In the genomic region with DNA sequence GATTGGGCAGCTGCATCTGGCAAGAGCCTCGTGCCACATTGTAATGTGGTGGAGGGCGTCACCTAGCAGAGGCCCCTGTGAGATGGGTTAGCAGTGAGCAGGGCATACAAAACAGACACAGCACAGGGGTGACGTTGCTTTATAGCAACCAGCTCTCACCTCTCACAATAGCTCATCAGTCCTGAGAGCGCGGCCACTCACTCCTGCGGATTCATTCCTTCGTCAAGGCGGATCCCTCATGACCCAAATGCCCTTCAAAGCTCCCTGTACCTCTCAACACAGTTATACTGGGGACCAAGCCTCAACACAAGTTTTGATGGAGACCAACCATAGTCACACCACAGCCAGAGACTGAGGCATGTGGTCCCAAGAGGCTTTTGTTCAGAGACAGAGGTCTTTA, we compare ENCODE assay signal across 17 cellular contexts. TPM values are rescaled to one million over a fixed set of nuclear protein-coding genes. Genes with fewer than 3 reads are reported as not detected.
"Had no signal": no experiment of that assay in that cellular context is flagged by ENCODE, and none has a peak within 500 bp of the region (broad histone marks: within the 10 kb centered on the region; RNA-seq: fewer than 3 reads in every experiment).

No MANE protein-coding gene starts in this region.

- H3K9me3 Mint-ChIP-seq: activated CD4-positive, alpha-beta T cell treated with anti-CD3 and anti-CD28 coated beads, Interleukin-2, amount 10 ng/mL, durations not matched to agents 7 days and 5 days; activated naive CD4-positive, alpha-beta T cell treated with anti-CD3 and anti-CD28 coated beads, Interleukin-2, amount 10 ng/mL, durations not matched to agents 7 days and 5 days; endodermal cell had no signal

- DNase-seq: endodermal cell; gastrocnemius medialis; midbrain; pancreas; retina; stimulated activated CD4-positive, alpha-beta T cell treated with anti-CD3 and anti-CD28 coated beads, Interleukin-4, amount 100 ng/mL, for 4 hours; stimulated activated CD8-positive, alpha-beta memory T cell treated with anti-CD3 and anti-CD28 coated beads, Interleukin-4, amount 100 ng/mL, for 48 hours had no signal

- H3K9me3 ChIP-seq: adrenal gland, gastrocnemius medialis, pancreas, thoracic aorta had no signal

- H3K27me3 ChIP-seq: adrenal gland, cardiac muscle cell, dorsolateral prefrontal cortex, gastrocnemius medialis, pancreas had no signal

- H3K4me3 ChIP-seq: adrenal gland, cardiac muscle cell, dorsolateral prefrontal cortex, gastrocnemius medialis, lung, pancreas, skin epidermis, thoracic aorta had no signal

- H3K36me3 ChIP-seq: cardiac muscle cell, gastrocnemius medialis, thoracic aorta had no signal

- H3K27ac Mint-ChIP-seq: activated CD4-positive, alpha-beta T cell treated with anti-CD3 and anti-CD28 coated beads, Interleukin-2, amount 10 ng/mL, durations not matched to agents 7 days and 5 days; endodermal cell had no signal

- ATAC-seq: gastrocnemius medialis had no signal

- H3K27ac ChIP-seq: cardiac muscle cell, pancreas, thoracic aorta had no signal

- H3K4me1 ChIP-seq: pancreas had no signal

- H3K4me3 Mint-ChIP-seq: activated CD4-positive, alpha-beta T cell treated with anti-CD3 and anti-CD28 coated beads, Interleukin-2, amount 10 ng/mL, durations not matched to agents 7 days and 5 days; activated naive CD4-positive, alpha-beta T cell treated with anti-CD3 and anti-CD28 coated beads, Interleukin-2, amount 10 ng/mL, durations not matched to agents 7 days and 5 days; endodermal cell had no signal

- H3K27me3 Mint-ChIP-seq: activated CD4-positive, alpha-beta T cell treated with anti-CD3 and anti-CD28 coated beads, Interleukin-2, amount 10 ng/mL, durations not matched to agents 7 days and 5 days; activated naive CD4-positive, alpha-beta T cell treated with anti-CD3 and anti-CD28 coated beads, Interleukin-2, amount 10 ng/mL, durations not matched to agents 7 days and 5 days had no signal

RNA-seq across cellular contexts. Expression of a gene that starts 22.9 kb away (rescaled TPM):
- total RNA-seq: myocyte had no signal

RNA-seq across cellular contexts. Expression of a gene that starts 40.6 kb away (rescaled TPM):
- total RNA-seq: activated CD4-positive, alpha-beta T cell treated with anti-CD3 and anti-CD28 coated beads, Interleukin-2, amount 10 ng/mL, durations not matched to agents 7 days and 5 days; myocyte; T-helper 2 cell treated with Interferon-gamma antibody and Interleukin-4, amounts not matched to agents 100 ng/mL and 5 ng/mL, for 36 hours had no signal
